21 cellular contexts compared by ENCODE assay signal in the genomic region with DNA sequence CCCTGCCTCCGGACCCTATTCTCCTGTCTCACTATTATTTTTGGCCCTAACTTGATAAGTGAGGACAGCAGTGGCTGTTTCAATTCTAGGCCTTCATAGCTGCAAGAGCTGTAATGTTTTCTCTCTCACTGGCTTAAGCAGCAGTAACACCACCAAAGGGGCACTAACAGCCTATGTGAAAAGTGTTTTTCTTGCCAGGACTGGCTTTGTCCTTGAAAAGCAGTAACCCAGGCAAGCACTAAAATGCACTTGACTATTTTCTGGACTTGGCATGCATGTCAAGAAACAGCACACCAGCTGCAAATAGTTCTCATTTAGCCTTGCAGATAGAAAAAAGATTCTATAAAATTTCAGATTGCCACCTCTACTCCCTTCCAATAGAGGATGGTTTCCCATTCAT.
"Had no signal": no experiment of that assay in that cellular context is flagged by ENCODE, and none has a peak within 500 bp of the region (broad histone marks: within the 10 kb centered on the region; RNA-seq: fewer than 3 reads in every experiment).

No MANE protein-coding gene starts in this region.

- DNase-seq: effector memory CD8-positive, alpha-beta T cell; gastrocnemius medialis; glutamatergic neuron; islet precursor cell; left cardiac atrium; left ventricle myocardium inferior; lower lobe of right lung; mesenchymal stem cell; naive B cell; psoas muscle; retina; sigmoid colon; stimulated activated CD4-positive, alpha-beta T cell treated with anti-CD3 and anti-CD28 coated beads, Interleukin-12 subunit alpha, Interleukin-12 subunit beta, amount 100 ng/mL, for 4 hours; stimulated activated naive CD4-positive, alpha-beta T cell; stomach had no signal

- H3K9ac ChIP-seq: parathyroid adenoma had no signal

- FAIRE-seq: colon, urothelium cell line had no signal

- H3K4me1 ChIP-seq: esophagus muscularis mucosa, gastrocnemius medialis, lower lobe of right lung, parathyroid adenoma, psoas muscle, sigmoid colon, stomach had no signal

- H3K27me3 ChIP-seq: esophagus muscularis mucosa, gastrocnemius medialis, sigmoid colon, stomach had no signal

- H3K27ac ChIP-seq: epithelial cell of prostate, esophagus muscularis mucosa, gastrocnemius medialis, left ventricle myocardium inferior, lower lobe of right lung, parathyroid adenoma, psoas muscle, sigmoid colon, skin epidermis, stomach had no signal

- H3K4me3 ChIP-seq: esophagus muscularis mucosa, gastrocnemius medialis, left ventricle myocardium inferior, lower lobe of right lung, psoas muscle, sigmoid colon, skin epidermis, stomach had no signal

- H3K9me3 ChIP-seq: esophagus muscularis mucosa, gastrocnemius medialis, left ventricle myocardium inferior, lower lobe of right lung, psoas muscle, sigmoid colon, stomach had no signal

- H3K36me3 ChIP-seq: esophagus muscularis mucosa, gastrocnemius medialis, left ventricle myocardium inferior, lower lobe of right lung, sigmoid colon, stomach had no signal
